8 cellular contexts compared by ENCODE assay signal in the genomic region with DNA sequence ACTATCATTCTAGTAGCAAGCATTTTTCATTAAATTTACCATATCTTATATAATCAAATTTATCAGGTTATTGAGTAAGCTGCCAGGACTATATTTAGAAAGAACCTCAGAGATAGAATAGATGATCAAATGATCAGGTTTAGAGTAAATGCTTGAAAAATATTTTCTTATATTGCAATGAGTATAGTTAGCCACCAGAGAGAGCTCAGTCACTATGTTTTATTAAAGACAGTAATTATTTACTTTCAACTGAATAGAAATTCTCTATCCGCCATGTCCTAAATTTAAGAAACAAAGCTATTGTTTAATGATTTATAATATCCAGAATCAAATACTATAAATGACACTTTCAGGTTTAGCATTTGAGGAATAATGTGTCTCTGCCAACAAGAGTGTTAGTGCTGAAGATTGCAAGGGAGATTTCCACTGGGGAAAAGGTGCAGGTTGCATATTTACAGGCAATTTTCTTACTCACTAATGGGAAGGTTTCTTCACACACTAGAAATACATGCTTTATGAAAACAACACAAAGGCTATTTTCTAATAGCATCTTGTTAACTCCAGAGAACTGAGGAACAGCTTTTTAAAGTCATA.
DNase-seq lines count a peak whose midpoint lies in the region; ATAC-seq and TF ChIP-seq lines count a peak whose summit lies in the region.

No MANE protein-coding gene starts in this region.

- no peaks in the 10 kb centered on the region for H3K9me3 Mint-ChIP-seq in CD8-positive, alpha-beta memory T cell

- H3K9me3 ChIP-seq in CD8-positive, alpha-beta memory T cell (ENCODE audit: low read length): no peaks in the 10 kb centered on the region

- CTCF ChIA-PET in CD8-positive, alpha-beta memory T cell (lab: Charles Lee): no interaction called here

- no peak overlapping the region for H3K4me3 ChIP-seq in CD8-positive, alpha-beta memory T cell (ENCODE audit: low read length)

- no peak overlapping the region for H3K27ac Mint-ChIP-seq in CD8-positive, alpha-beta memory T cell

- no peaks in the 10 kb centered on the region for H3K27me3 ChIP-seq in foreskin keratinocyte
- no peaks in the 10 kb centered on the region for H3K27me3 ChIP-seq in CD8-positive, alpha-beta memory T cell (ENCODE audit: insufficient read depth, low read length, poor library complexity, severe bottlenecking)

- POLR2A ChIA-PET in CD8-positive, alpha-beta memory T cell (lab: Charles Lee): no interaction called here

- no peak overlapping the region for H3K27ac ChIP-seq in foreskin keratinocyte
- H3K27ac ChIP-seq in CD8-positive, alpha-beta memory T cell (ENCODE audit: low read depth, low read length): no peak overlapping the region

- DNase-seq in COR-L47 (lab: John Stamatoyannopoulos, UW): peak; percentile 47
- DNase-seq in HT-29 (ENCODE audit: low spot score): peak; percentile 73
- peak; percentile 55 for DNase-seq in RKO (ENCODE audit: low spot score)
- no peak for DNase-seq in foreskin keratinocyte
- DNase-seq in CD8-positive, alpha-beta memory T cell: no peak
- DNase-seq in islet precursor cell: no peak

- ATAC-seq in foreskin keratinocyte (peak; percentile 53), HG02610 (IDR thresholded peaks at IDR 0.05; ENCODE audit: unreplicated experiment) (no peak), GM19351 (IDR thresholded peaks at IDR 0.05; ENCODE audit: unreplicated experiment) (no peak)

- TF ChIP-seq CTCF in foreskin keratinocyte (conservative IDR thresholded peaks at IDR 0.05): peak; percentile 73

- no peaks in the 10 kb centered on the region for H3K4me1 Mint-ChIP-seq in CD8-positive, alpha-beta memory T cell

- H3K4me1 ChIP-seq in foreskin keratinocyte: no peaks in the 10 kb centered on the region
- H3K4me1 ChIP-seq in CD8-positive, alpha-beta memory T cell (ENCODE audit: insufficient read depth, low read length): no peaks in the 10 kb centered on the region

- no peaks in the 10 kb centered on the region for H3K36me3 Mint-ChIP-seq in CD8-positive, alpha-beta memory T cell

- no peaks in the 10 kb centered on the region for H3K27me3 Mint-ChIP-seq in CD8-positive, alpha-beta memory T cell

- H3K36me3 ChIP-seq in CD8-positive, alpha-beta memory T cell (ENCODE audit: insufficient read depth, low read length): no peaks in the 10 kb centered on the region

- H3K4me3 Mint-ChIP-seq in CD8-positive, alpha-beta memory T cell: no peak overlapping the region

Comparison
In these comparisons a context has a peak if more than half of its experiments do, and no peak if none do; other contexts are left out.
1. DNase-seq: peak in COR-L47 (single experiment), HT-29 (single experiment) and RKO (single experiment); none in foreskin keratinocyte (0 of 2), CD8-positive, alpha-beta memory T cell (0 of 5) and islet precursor cell (single experiment).